1 cellular context compared by ENCODE assay signal in genomic region chr9:114117614-114117995, GRCh38.
TF ChIP-seq lines count a peak whose summit lies in the region.

No MANE protein-coding gene starts in this region.

TF ChIP-seq in HepG2, 621 proteins besides CTCF, POLR2A, EP300 and RAD21 (continued from another document and continues in another):
- TF ChIP-seq, protein P1, sequence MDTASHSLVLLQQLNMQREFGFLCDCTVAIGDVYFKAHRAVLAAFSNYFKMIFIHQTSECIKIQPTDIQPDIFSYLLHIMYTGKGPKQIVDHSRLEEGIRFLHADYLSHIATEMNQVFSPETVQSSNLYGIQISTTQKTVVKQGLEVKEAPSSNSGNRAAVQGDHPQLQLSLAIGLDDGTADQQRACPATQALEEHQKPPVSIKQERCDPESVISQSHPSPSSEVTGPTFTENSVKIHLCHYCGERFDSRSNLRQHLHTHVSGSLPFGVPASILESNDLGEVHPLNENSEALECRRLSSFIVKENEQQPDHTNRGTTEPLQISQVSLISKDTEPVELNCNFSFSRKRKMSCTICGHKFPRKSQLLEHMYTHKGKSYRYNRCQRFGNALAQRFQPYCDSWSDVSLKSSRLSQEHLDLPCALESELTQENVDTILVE (CRISPR knock-in tag; IDR thresholded peaks at IDR 0.05), result no peak
- TF ChIP-seq ZNF230 (CRISPR knock-in tag; IDR thresholded peaks at IDR 0.05) (no peak), ZNF670 (CRISPR knock-in tag; IDR thresholded peaks at IDR 0.05; ENCODE audit: borderline replicate concordance) (no peak), ZNF547 (CRISPR knock-in tag; IDR thresholded peaks at IDR 0.05) (no peak; the same call in 1 of the 2 replicates), SPEN (CRISPR knock-in tag; IDR thresholded peaks at IDR 0.05; ENCODE audit: low read depth) (no peak; the same call in 1 of the 2 replicates), KDM3A (CRISPR knock-in tag; IDR thresholded peaks at IDR 0.05; ENCODE audit: low read depth) (no peak), FOSL2 (CRISPR knock-in tag; IDR thresholded peaks at IDR 0.05) (peak; percentile 44; the same call in 1 of the 2 replicates), DMAP1 (CRISPR knock-in tag; IDR thresholded peaks at IDR 0.05) (no peak), NFKB2 (CRISPR knock-in tag; IDR thresholded peaks at IDR 0.05; ENCODE audit: borderline replicate concordance) (peak; percentile 21; the same call in 1 of the 2 replicates), ZNF563 (CRISPR knock-in tag; IDR thresholded peaks at IDR 0.05) (no peak), ZNF577 (CRISPR knock-in tag; IDR thresholded peaks at IDR 0.05; ENCODE audit: borderline replicate concordance, low read depth) (no peak), MTA1 (CRISPR knock-in tag; IDR thresholded peaks at IDR 0.05; ENCODE audit: borderline replicate concordance) (peak; percentile 84), RFXANK (CRISPR knock-in tag; IDR thresholded peaks at IDR 0.05) (no peak), ZIK1 (CRISPR knock-in tag; IDR thresholded peaks at IDR 0.05; ENCODE audit: borderline replicate concordance, low read depth) (no peak), PRMT3 (CRISPR knock-in tag; IDR thresholded peaks at IDR 0.05; ENCODE audit: borderline replicate concordance, low read depth) (no peak), ZNF605 (CRISPR knock-in tag; IDR thresholded peaks at IDR 0.05) (no peak), JUND (CRISPR knock-in tag; IDR thresholded peaks at IDR 0.05) (no peak), NCOA5 (CRISPR knock-in tag; IDR thresholded peaks at IDR 0.05) (no peak), ZNF576 (CRISPR knock-in tag; IDR thresholded peaks at IDR 0.05) (no peak), MIXL1 (CRISPR knock-in tag; IDR thresholded peaks at IDR 0.05) (no peak), ZNF331 (CRISPR knock-in tag; IDR thresholded peaks at IDR 0.05) (peak; percentile 62; the same call in 1 of the 2 replicates), ZNF263 (CRISPR knock-in tag; IDR thresholded peaks at IDR 0.05) (no peak), ZNF256 (CRISPR knock-in tag; conservative IDR thresholded peaks at IDR 0.05) (no peak), HNRNPK (IDR thresholded peaks at IDR 0.05; ENCODE audit: low read depth, low read length, poor library complexity, severe bottlenecking) (no peak), PPARG (CRISPR knock-in tag; conservative IDR thresholded peaks at IDR 0.05) (peak; percentile 54; the same call in 1 of the 2 replicates), SIX4 (CRISPR knock-in tag; IDR thresholded peaks at IDR 0.05) (0 out of 2 replicates have a peak, but pooled peaks have one; percentile 32), PHF20 (CRISPR knock-in tag; IDR thresholded peaks at IDR 0.05) (no peak), FOXA3 (CRISPR knock-in tag; IDR thresholded peaks at IDR 0.05) (peak; percentile 59), CBX1 (IDR thresholded peaks at IDR 0.05; ENCODE audit: low read depth) (no peak), ZNF224 (CRISPR knock-in tag; IDR thresholded peaks at IDR 0.05) (no peak), ZNF891 (CRISPR knock-in tag; IDR thresholded peaks at IDR 0.05) (no peak), ZFP62 (CRISPR knock-in tag; IDR thresholded peaks at IDR 0.05) (no peak), ZNF496 (CRISPR knock-in tag; IDR thresholded peaks at IDR 0.05; ENCODE audit: insufficient replicate concordance) (no peak), EZH2 (conservative IDR thresholded peaks at IDR 0.05; ENCODE audit: low read depth, low read length) (no peak), SETDB1 (CRISPR knock-in tag; IDR thresholded peaks at IDR 0.05; ENCODE audit: borderline replicate concordance) (no peak), SRY (CRISPR knock-in tag; IDR thresholded peaks at IDR 0.05) (no peak), HMG20A (CRISPR knock-in tag; IDR thresholded peaks at IDR 0.05; ENCODE audit: borderline replicate concordance) (no peak), PBX3 (CRISPR knock-in tag; IDR thresholded peaks at IDR 0.05; ENCODE audit: borderline replicate concordance) (no peak), ZNF34 (CRISPR knock-in tag; IDR thresholded peaks at IDR 0.05; ENCODE audit: borderline replicate concordance) (no peak; the same call in 1 of the 2 replicates), ZNF549 (CRISPR knock-in tag; IDR thresholded peaks at IDR 0.05) (no peak), SALL1 (CRISPR knock-in tag; IDR thresholded peaks at IDR 0.05) (peak; percentile 38; the same call in 1 of the 2 replicates), PHB2 (IDR thresholded peaks at IDR 0.05; ENCODE audit: partially characterized antibody) (no peak), TGIF2 (CRISPR knock-in tag; IDR thresholded peaks at IDR 0.05) (no peak; the same call in 1 of the 2 replicates), SMARCC2 (IDR thresholded peaks at IDR 0.05) (no peak), MZF1 (CRISPR knock-in tag; IDR thresholded peaks at IDR 0.05; ENCODE audit: borderline replicate concordance) (no peak), SNRNP70 (IDR thresholded peaks at IDR 0.05; ENCODE audit: low read depth, low read length) (no peak)
- TF ChIP-seq, protein P2, sequence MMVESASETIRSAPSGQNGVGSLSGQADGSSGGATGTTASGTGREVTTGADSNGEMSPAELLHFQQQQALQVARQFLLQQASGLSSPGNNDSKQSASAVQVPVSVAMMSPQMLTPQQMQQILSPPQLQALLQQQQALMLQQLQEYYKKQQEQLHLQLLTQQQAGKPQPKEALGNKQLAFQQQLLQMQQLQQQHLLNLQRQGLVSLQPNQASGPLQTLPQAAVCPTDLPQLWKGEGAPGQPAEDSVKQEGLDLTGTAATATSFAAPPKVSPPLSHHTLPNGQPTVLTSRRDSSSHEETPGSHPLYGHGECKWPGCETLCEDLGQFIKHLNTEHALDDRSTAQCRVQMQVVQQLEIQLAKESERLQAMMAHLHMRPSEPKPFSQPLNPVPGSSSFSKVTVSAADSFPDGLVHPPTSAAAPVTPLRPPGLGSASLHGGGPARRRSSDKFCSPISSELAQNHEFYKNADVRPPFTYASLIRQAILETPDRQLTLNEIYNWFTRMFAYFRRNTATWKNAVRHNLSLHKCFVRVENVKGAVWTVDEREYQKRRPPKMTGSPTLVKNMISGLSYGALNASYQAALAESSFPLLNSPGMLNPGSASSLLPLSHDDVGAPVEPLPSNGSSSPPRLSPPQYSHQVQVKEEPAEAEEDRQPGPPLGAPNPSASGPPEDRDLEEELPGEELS (CRISPR knock-in tag; IDR thresholded peaks at IDR 0.05), result peak; percentile 56; the same call in 1 of the 2 replicates
- TF ChIP-seq, protein P3, sequence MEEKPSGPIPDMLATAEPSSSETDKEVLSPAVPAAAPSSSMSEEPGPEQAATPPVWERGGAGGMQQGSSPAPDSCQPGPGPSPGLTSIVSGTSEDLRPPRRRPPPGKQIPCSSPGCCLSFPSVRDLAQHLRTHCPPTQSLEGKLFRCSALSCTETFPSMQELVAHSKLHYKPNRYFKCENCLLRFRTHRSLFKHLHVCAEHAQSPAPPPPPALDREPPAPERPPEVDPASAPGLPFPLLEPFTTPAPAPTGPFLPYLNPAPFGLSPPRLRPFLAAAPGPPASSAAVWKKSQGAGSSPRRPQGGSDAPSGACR (CRISPR knock-in tag; IDR thresholded peaks at IDR 0.05), result no peak
- TF ChIP-seq, protein P4, sequence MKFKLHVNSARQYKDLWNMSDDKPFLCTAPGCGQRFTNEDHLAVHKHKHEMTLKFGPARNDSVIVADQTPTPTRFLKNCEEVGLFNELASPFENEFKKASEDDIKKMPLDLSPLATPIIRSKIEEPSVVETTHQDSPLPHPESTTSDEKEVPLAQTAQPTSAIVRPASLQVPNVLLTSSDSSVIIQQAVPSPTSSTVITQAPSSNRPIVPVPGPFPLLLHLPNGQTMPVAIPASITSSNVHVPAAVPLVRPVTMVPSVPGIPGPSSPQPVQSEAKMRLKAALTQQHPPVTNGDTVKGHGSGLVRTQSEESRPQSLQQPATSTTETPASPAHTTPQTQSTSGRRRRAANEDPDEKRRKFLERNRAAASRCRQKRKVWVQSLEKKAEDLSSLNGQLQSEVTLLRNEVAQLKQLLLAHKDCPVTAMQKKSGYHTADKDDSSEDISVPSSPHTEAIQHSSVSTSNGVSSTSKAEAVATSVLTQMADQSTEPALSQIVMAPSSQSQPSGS (CRISPR knock-in tag; IDR thresholded peaks at IDR 0.05), result no peak
- TF ChIP-seq, protein P5, sequence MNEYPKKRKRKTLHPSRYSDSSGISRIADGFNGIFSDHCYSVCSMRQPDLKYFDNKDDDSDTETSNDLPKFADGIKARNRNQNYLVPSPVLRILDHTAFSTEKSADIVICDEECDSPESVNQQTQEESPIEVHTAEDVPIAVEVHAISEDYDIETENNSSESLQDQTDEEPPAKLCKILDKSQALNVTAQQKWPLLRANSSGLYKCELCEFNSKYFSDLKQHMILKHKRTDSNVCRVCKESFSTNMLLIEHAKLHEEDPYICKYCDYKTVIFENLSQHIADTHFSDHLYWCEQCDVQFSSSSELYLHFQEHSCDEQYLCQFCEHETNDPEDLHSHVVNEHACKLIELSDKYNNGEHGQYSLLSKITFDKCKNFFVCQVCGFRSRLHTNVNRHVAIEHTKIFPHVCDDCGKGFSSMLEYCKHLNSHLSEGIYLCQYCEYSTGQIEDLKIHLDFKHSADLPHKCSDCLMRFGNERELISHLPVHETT (CRISPR knock-in tag; conservative IDR thresholded peaks at IDR 0.05), result no peak
- TF ChIP-seq, protein P6, sequence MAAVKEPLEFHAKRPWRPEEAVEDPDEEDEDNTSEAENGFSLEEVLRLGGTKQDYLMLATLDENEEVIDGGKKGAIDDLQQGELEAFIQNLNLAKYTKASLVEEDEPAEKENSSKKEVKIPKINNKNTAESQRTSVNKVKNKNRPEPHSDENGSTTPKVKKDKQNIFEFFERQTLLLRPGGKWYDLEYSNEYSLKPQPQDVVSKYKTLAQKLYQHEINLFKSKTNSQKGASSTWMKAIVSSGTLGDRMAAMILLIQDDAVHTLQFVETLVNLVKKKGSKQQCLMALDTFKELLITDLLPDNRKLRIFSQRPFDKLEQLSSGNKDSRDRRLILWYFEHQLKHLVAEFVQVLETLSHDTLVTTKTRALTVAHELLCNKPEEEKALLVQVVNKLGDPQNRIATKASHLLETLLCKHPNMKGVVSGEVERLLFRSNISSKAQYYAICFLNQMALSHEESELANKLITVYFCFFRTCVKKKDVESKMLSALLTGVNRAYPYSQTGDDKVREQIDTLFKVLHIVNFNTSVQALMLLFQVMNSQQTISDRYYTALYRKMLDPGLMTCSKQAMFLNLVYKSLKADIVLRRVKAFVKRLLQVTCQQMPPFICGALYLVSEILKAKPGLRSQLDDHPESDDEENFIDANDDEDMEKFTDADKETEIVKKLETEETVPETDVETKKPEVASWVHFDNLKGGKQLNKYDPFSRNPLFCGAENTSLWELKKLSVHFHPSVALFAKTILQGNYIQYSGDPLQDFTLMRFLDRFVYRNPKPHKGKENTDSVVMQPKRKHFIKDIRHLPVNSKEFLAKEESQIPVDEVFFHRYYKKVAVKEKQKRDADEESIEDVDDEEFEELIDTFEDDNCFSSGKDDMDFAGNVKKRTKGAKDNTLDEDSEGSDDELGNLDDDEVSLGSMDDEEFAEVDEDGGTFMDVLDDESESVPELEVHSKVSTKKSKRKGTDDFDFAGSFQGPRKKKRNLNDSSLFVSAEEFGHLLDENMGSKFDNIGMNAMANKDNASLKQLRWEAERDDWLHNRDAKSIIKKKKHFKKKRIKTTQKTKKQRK (IDR thresholded peaks at IDR 0.05; ENCODE audit: low read length), result no peak
- TF ChIP-seq, protein P7, sequence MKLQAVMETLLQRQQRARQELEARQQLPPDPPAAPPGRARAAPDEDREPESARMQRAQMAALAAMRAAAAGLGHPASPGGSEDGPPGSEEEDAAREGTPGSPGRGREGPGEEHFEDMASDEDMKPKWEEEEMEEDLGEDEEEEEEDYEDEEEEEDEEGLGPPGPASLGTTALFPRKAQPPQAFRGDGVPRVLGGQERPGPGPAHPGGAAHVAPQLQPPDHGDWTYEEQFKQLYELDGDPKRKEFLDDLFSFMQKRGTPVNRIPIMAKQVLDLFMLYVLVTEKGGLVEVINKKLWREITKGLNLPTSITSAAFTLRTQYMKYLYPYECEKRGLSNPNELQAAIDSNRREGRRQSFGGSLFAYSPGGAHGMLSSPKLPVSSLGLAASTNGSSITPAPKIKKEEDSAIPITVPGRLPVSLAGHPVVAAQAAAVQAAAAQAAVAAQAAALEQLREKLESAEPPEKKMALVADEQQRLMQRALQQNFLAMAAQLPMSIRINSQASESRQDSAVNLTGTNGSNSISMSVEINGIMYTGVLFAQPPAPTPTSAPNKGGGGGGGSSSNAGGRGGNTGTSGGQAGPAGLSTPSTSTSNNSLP (IDR thresholded peaks at IDR 0.05; ENCODE audit: low read depth, low read length), result no peak
- TF ChIP-seq, protein P8, sequence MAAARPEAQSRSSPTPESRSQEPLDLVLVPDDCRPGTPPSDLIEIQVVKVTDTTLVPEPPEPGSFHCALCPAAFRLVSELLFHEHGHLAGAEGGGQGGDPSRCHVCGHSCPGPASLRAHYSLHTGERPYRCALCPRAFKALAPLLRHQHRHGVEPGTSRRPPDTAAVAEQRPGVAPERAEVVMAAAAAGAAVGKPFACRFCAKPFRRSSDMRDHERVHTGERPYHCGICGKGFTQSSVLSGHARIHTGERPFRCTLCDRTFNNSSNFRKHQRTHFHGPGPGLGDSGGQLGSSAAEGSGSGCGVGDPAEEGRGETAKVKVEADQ (CRISPR knock-in tag; IDR thresholded peaks at IDR 0.05; ENCODE audit: borderline replicate concordance), result no peak
- TF ChIP-seq, protein P9, sequence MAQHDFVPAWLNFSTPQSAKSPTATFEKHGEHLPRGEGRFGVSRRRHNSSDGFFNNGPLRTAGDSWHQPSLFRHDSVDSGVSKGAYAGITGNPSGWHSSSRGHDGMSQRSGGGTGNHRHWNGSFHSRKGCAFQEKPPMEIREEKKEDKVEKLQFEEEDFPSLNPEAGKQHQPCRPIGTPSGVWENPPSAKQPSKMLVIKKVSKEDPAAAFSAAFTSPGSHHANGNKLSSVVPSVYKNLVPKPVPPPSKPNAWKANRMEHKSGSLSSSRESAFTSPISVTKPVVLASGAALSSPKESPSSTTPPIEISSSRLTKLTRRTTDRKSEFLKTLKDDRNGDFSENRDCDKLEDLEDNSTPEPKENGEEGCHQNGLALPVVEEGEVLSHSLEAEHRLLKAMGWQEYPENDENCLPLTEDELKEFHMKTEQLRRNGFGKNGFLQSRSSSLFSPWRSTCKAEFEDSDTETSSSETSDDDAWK (CRISPR knock-in tag; IDR thresholded peaks at IDR 0.05), result no peak
